ENCODE assay signal across 7 cellular contexts in the genomic region with DNA sequence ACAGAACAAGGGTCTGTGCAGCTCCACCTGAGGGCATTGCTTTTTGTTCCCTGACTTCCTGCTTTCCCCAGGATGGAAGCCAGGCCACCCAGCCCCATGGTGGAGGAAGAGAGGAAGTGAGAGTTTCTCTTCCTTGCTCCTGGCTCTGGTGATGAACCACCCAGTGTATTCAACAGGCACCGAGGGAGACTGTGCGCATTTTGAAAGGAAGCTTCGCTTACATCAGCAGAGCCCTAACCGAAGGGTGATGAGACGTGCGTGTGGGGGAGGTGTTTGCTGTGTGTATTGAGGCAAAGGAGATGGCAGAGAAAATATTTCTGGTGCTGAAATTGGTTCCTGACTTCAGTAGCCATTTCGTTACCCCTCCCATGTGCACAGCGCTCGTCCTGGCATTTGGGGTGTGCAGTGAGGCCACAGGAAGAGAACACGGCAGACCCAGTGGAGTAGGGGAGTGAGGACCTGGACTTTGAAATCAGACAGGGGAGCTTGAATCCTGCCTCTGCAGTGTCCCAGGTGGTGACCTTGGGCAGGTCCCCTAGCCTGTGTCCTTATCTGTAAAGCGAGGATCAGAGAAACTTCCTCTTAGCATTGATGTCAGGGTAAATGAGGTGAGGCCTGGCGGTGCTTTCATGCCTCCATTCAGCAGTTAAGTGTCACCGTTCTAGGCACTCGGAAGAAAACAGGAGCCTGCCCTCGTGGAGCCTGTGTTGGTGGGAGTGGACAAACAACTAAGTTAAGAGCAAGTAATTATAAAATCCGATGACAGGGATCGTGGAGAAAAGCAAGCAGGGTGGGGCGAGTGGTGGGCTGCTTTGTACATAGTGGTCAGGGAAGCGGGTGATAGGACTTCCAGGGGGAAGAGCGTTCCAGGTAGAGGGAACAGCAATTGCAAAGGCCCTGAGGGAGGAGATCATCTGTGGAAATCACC.
DNase-seq lines count a peak whose midpoint lies in the region; ATAC-seq and TF ChIP-seq lines count a peak whose summit lies in the region.

No MANE protein-coding gene starts in this region.

- DNase-seq in NB4 (ENCODE audit: low read depth) = peak; percentile 83
- DNase-seq in activated T-cell treated with anti-CD3 and anti-CD28 coated beads, Interleukin-2, amount 50 U/mL, for 48 hours = peak; percentile 55 to 63
- DNase-seq in stimulated activated naive CD8-positive, alpha-beta T cell treated with anti-CD3 and anti-CD28 coated beads, Interleukin-15, Interleukin-2, amounts not matched to agents 100 U/mL and 50 U/mL, for 24 hours = peak; percentile 45
- no peak for DNase-seq in putamen (ENCODE audit: low spot score)
- no peak for DNase-seq in T-helper 9 cell
- no peak for DNase-seq in HCEC 1CT

- H3K27me3 ChIP-seq in layer of hippocampus (ENCODE audit: control insufficient read depth, insufficient read depth, low read length) = no peaks in the 10 kb centered on the region

- no peak for TF ChIP-seq POLR2A in NB4 (IDR thresholded peaks at IDR 0.05; ENCODE audit: extremely low read depth, insufficient read length)

- no peak for TF ChIP-seq CTCF in NB4 (IDR thresholded peaks at IDR 0.05; ENCODE audit: low read depth, low read length)

- peak; percentile 74 for ATAC-seq in stimulated activated naive CD8-positive, alpha-beta T cell treated with anti-CD3 and anti-CD28 coated beads, Interleukin-15, Interleukin-2, amounts not matched to agents 100 U/mL and 50 U/mL, for 24 hours

- H3K27ac ChIP-seq in layer of hippocampus (ENCODE audit: low read depth, low read length) = peak overlapping the region; percentile 24

- peak overlapping the region; percentile 35 for H3K4me3 ChIP-seq in NB4 (ENCODE audit: low read depth, low read length)

Comparison
In these comparisons a context has a peak if more than half of its experiments do, and no peak if none do; other contexts are left out.
1. DNase-seq: peak in NB4 (single experiment), activated T-cell treated with anti-CD3 and anti-CD28 coated beads, Interleukin-2, amount 50 U/mL, for 48 hours (2 of 2) and stimulated activated naive CD8-positive, alpha-beta T cell treated with anti-CD3 and anti-CD28 coated beads, Interleukin-15, Interleukin-2, amounts not matched to agents 100 U/mL and 50 U/mL, for 24 hours (single experiment); none in putamen (single experiment), T-helper 9 cell (single experiment) and HCEC 1CT (single experiment).